15 cellular contexts compared by ENCODE assay signal in the genomic region with DNA sequence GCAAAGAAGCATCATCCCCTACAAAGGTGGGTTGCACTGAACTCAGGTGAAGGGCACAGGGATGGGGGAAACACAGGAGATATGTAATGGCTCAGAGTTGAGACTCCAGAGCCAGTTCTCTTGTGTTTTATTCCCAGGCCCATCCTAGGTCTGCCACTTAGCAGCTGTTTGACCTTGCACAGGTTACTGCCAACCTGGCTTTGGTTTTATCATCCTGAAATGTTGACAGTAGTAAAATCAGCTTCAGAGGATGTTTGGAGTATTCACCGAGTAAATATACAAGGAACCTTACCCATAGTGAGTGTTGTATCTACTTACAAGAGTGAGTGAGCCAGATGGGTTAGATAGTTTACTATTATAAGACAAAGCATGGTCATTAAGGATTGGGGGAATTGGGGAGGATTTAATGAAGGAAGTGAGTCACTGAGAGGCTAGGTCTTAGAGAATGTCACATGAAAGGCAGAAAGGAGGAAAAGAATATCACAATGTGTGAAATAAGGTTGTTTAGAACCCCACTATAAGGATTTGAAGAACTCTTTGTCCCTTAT.
DNase-seq lines count a peak whose midpoint lies in the region; ATAC-seq and TF ChIP-seq lines count a peak whose summit lies in the region.
"Had no signal": no experiment of that assay in that cellular context is flagged by ENCODE, and none has a peak within 500 bp of the region (broad histone marks: within the 10 kb centered on the region; RNA-seq: fewer than 3 reads in every experiment).

No MANE protein-coding gene starts in this region.

- no peaks in the 10 kb centered on the region for H4K20me1 ChIP-seq in PC-9 (ENCODE audit: insufficient read depth)

- TF ChIP-seq CTCF in uterus (IDR thresholded peaks at IDR 0.05), result no peak
- TF ChIP-seq CTCF in coronary artery (IDR thresholded peaks at IDR 0.05), result no peak
- no peak for TF ChIP-seq CTCF in PC-9 (conservative IDR thresholded peaks at IDR 0.05)

- no peaks in the 10 kb centered on the region for H3K9me3 ChIP-seq in uterus
- H3K9me3 ChIP-seq in PC-9 (ENCODE audit: insufficient read depth, low read depth), result no peaks in the 10 kb centered on the region
- H3K9me3 ChIP-seq: body of pancreas had no signal

- BruUV-seq in PC-9 (replicated peaks; lab: Mats Ljungman, UMichigan), result no TSS peak

- intact Hi-C loops in uterus (cut with DNase I; ENCODE audit: low total_unique reads) (no loop called here), PC-9 (cut with micrococcal nuclease; ENCODE audit: unreplicated experiment) (no loop called here)

- H3K4me3 ChIP-seq in uterus, result no peak overlapping the region
- H3K4me3 ChIP-seq in coronary artery, result no peak overlapping the region
- no peak overlapping the region for H3K4me3 ChIP-seq in PC-9
- H3K4me3 ChIP-seq: body of pancreas had no signal

- H3K27me3 ChIP-seq in uterus, result no peaks in the 10 kb centered on the region
- no peaks in the 10 kb centered on the region for H3K27me3 ChIP-seq in PC-9 (ENCODE audit: insufficient read depth, low read depth)
- H3K27me3 ChIP-seq: body of pancreas had no signal

- H3K4me1 ChIP-seq in uterus, result no peaks in the 10 kb centered on the region
- peaks cover 7% of the 10 kb centered on the region for H3K4me1 ChIP-seq in PC-9 (replicated peaks; ENCODE audit: insufficient read depth)

- H3K79me2 ChIP-seq in PC-9 (ENCODE audit: low read depth), result no peaks in the 10 kb centered on the region

- TF ChIP-seq POLR2A in uterus (IDR thresholded peaks at IDR 0.05), result no peak

- ATAC-seq in T-cell (replicated peaks in 1 of 4), result no peak
- ATAC-seq: body of pancreas had no signal

- no peak overlapping the region for H2AFZ ChIP-seq in PC-9

- H3K27me3 Mint-ChIP-seq in T-cell, result no peaks in the 10 kb centered on the region

- peaks cover 57% of the 10 kb centered on the region for H3K36me3 Mint-ChIP-seq in T-cell

- no peaks in the 10 kb centered on the region for H3K9me2 ChIP-seq in PC-9 (ENCODE audit: insufficient read depth)

- H3K36me3 ChIP-seq in uterus, result no peaks in the 10 kb centered on the region
- no peaks in the 10 kb centered on the region for H3K36me3 ChIP-seq in PC-9 (ENCODE audit: low read depth)

- no peak overlapping the region for H3K4me3 Mint-ChIP-seq in T-cell
- H3K4me3 Mint-ChIP-seq: nephron had no signal

- H3K4me1 Mint-ChIP-seq in T-cell, result peaks cover 21 to 24% (median 21%) of the 10 kb centered on the region in 3 donors
- H3K4me1 Mint-ChIP-seq: nephron had no signal

- DNase-seq in A172 (ENCODE audit: low spot score) (peak; percentile 90), ELR (ENCODE audit: low read depth) (peak; percentile 85), T-cell (no peak), iris pigment epithelial cell (ENCODE audit: low read depth) (peak; percentile 80), uterus (no peak), coronary artery (ENCODE audit: low spot score) (no peak), PC-9 (no peak), T-helper 1 cell (no peak)
- DNase-seq: activated CD8-positive, alpha-beta memory T cell treated with anti-CD3 and anti-CD28 coated beads for 24 hours; activated gamma-delta T cell; body of pancreas; DMS79; NCI-H1417; stimulated activated CD4-positive, alpha-beta T cell treated with anti-CD3 and anti-CD28 coated beads, Interleukin-2, amount 100 ng/mL, for 24 hours had no signal

- peaks cover 3% of the 10 kb centered on the region; the same call in 1 of the 2 replicates for H3F3A ChIP-seq in PC-9 (ENCODE audit: insufficient read depth, low read depth)

- H3K27ac Mint-ChIP-seq in T-cell, result peak overlapping the region; percentile 16 to 63
- H3K27ac Mint-ChIP-seq: nephron had no signal

- CTCF ChIA-PET in T-cell (lab: Charles Lee), result interaction anchor here in 1 of 2 donors (0.6 kb wide), 1 partner anchor 185 kb away, joined by 3 read pairs; no protein-coding TSS in a partner anchor
- CTCF ChIA-PET in PC-9 (lab: Charles Lee), result no interaction called here

- peaks cover 0 to 3% (median 0%) of the 10 kb centered on the region in 3 donors for H3K9me3 Mint-ChIP-seq in T-cell
- H3K9me3 Mint-ChIP-seq: nephron had no signal

- POLR2A ChIA-PET in T-cell (lab: Charles Lee) (interaction anchor here in 1 of 2 donors (0.5 kb wide), 1 partner anchor 8 kb away, joined by 3 read pairs; no protein-coding TSS in a partner anchor), PC-9 (lab: Charles Lee; ENCODE audit: unreplicated experiment) (no interaction called here)

- H3K27ac ChIP-seq in uterus (no peak overlapping the region), coronary artery (no peak overlapping the region), PC-9 (no peak overlapping the region)
- H3K27ac ChIP-seq: body of pancreas had no signal

- H3K4me2 ChIP-seq in PC-9, result no peak overlapping the region

Comparison
In these comparisons a context has a peak if more than half of its experiments do, and no peak if none do; other contexts are left out.
1. DNase-seq: peak in A172 (single experiment), ELR (single experiment) and iris pigment epithelial cell (single experiment); none in T-cell (0 of 34), uterus (0 of 2), coronary artery (single experiment), PC-9 (0 of 2) and T-helper 1 cell (0 of 5).